6 cellular contexts compared by ENCODE assay signal in genomic region chr2:74420443-74421103, GRCh38. TPM values are rescaled to one million over a fixed set of nuclear protein-coding genes. Genes with fewer than 3 reads are reported as not detected.
DNase-seq lines count a peak whose midpoint lies in the region; ATAC-seq and TF ChIP-seq lines count a peak whose summit lies in the region.
"Not testable (repeated sequence)": the region's sequence is repeated elsewhere in the genome, so short reads cannot be mapped to it uniquely, and the experiment has no call there.

No MANE protein-coding gene starts in this region.

- peaks cover 15% of the 10 kb centered on the region for H3K36me3 Mint-ChIP-seq in activated naive CD8-positive, alpha-beta T cell treated with anti-CD3 and anti-CD28 coated beads, Interleukin-2, amount 50 U/mL, for 24 hours (ENCODE audit: low read depth)
- H3K36me3 Mint-ChIP-seq in neural crest cell (ENCODE audit: low read depth); type B pancreatic cell: not testable (repeated sequence)

- DNase-seq in Panc1 (ENCODE audit: low read depth, low spot score); activated naive CD8-positive, alpha-beta T cell treated with anti-CD3 and anti-CD28 coated beads, Interleukin-2, amount 50 U/mL, for 24 hours; fibroblast of villous mesenchyme (ENCODE audit: low read depth); neural crest cell (ENCODE audit: low read depth, low spot score); type B pancreatic cell (ENCODE audit: extremely low spot score, unreplicated experiment): not testable (repeated sequence)

- CTCF ChIA-PET in Panc1 (lab: Charles Lee) = interaction anchor here (0.7 kb wide), 1 partner anchor 111 kb away, joined by 6 read pairs; no protein-coding TSS in a partner anchor

- intact Hi-C loops in Panc1 (cut with micrococcal nuclease; ENCODE audit: unreplicated experiment) = not testable (repeated sequence)

- not testable (repeated sequence) for H3K4me1 ChIP-seq in Panc1 (ENCODE audit: control insufficient read depth, insufficient read depth, low read length)

- H3K27me3 Mint-ChIP-seq in activated naive CD8-positive, alpha-beta T cell treated with anti-CD3 and anti-CD28 coated beads, Interleukin-2, amount 50 U/mL, for 24 hours; neural crest cell (ENCODE audit: low read depth); type B pancreatic cell: not testable (repeated sequence)

- H3K9me3 ChIP-seq in Panc1 (ENCODE audit: control insufficient read depth, insufficient read depth, low read depth, low read length) = not testable (repeated sequence)

- ATAC-seq in Panc1; activated naive CD8-positive, alpha-beta T cell treated with anti-CD3 and anti-CD28 coated beads, Interleukin-2, amount 50 U/mL, for 24 hours: not testable (repeated sequence)

- POLR2A ChIA-PET in Panc1 (lab: Charles Lee) = interaction anchor here (0.6 to 1.5 kb wide), 5 partner anchors 13 to 251 kb away, joined by 3 to 8 read pairs (median 7); partner anchors contain the start of gene DCTN1

- H3K27ac Mint-ChIP-seq in activated naive CD8-positive, alpha-beta T cell treated with anti-CD3 and anti-CD28 coated beads, Interleukin-2, amount 50 U/mL, for 24 hours = peak overlapping the region; percentile 93
- not testable (repeated sequence) for H3K27ac Mint-ChIP-seq in neural crest cell (ENCODE audit: unreplicated experiment)
- peak overlapping the region; percentile 52 for H3K27ac Mint-ChIP-seq in type B pancreatic cell

- BruUV-seq in Panc1 (replicated peaks; lab: Mats Ljungman, UMichigan) = not testable (repeated sequence)

- peak overlapping the region; percentile 96 for H3K4me3 Mint-ChIP-seq in activated naive CD8-positive, alpha-beta T cell treated with anti-CD3 and anti-CD28 coated beads, Interleukin-2, amount 50 U/mL, for 24 hours
- H3K4me3 Mint-ChIP-seq in neural crest cell = peak overlapping the region; percentile 97
- H3K4me3 Mint-ChIP-seq in type B pancreatic cell = peak overlapping the region; percentile 96

- H3K4me1 Mint-ChIP-seq in activated naive CD8-positive, alpha-beta T cell treated with anti-CD3 and anti-CD28 coated beads, Interleukin-2, amount 50 U/mL, for 24 hours = peaks cover 42% of the 10 kb centered on the region
- H3K4me1 Mint-ChIP-seq in neural crest cell (peaks cover 23% of the 10 kb centered on the region), type B pancreatic cell (ENCODE audit: unreplicated experiment) (peaks cover 13% of the 10 kb centered on the region)

- H3K27ac ChIP-seq in Panc1 (ENCODE audit: low read length) = peak overlapping the region; percentile 86

- in situ Hi-C loops in Panc1 (cut with HindIII; ENCODE audit: low pct_unique_long_range_greater_than_20kb, low sequenced_read_pairs) = not testable (repeated sequence)

- H3K4me3 ChIP-seq in GM12875 (ENCODE audit: low read depth, low read length) (peak overlapping the region; percentile 93), Panc1 (ENCODE audit: low read depth in 2 of 2, low read length in 2 of 2) (peak overlapping the region; percentile 84 to 89), fibroblast of villous mesenchyme (ENCODE audit: low read depth, low read length) (peak overlapping the region; percentile 78)

- H3K36me3 ChIP-seq in Panc1 (ENCODE audit: control insufficient read depth, insufficient read depth, low read length) = not testable (repeated sequence)

- TF ChIP-seq CTCF in GM12875 (IDR thresholded peaks at IDR 0.05; ENCODE audit: borderline replicate concordance, insufficient read depth, low read depth, low read length); Panc1 (IDR thresholded peaks at IDR 0.05); fibroblast of villous mesenchyme (IDR thresholded peaks at IDR 0.05; ENCODE audit: insufficient read depth, low read depth, low read length); neural crest cell (conservative IDR thresholded peaks at IDR 0.05); type B pancreatic cell (conservative IDR thresholded peaks at IDR 0.05): not testable (repeated sequence)

- not testable (repeated sequence) for H3K27me3 ChIP-seq in Panc1 (ENCODE audit: control insufficient read depth, insufficient read depth, low read length)

- not testable (repeated sequence) for H3K9me3 Mint-ChIP-seq in activated naive CD8-positive, alpha-beta T cell treated with anti-CD3 and anti-CD28 coated beads, Interleukin-2, amount 50 U/mL, for 24 hours; neural crest cell; type B pancreatic cell

RNA-seq across cellular contexts. Expression of gene C2orf81, which starts 0.8 kb away (rescaled TPM):
- 3.9 TPM for total RNA-seq in Panc1 (2021; ENCODE audit: unreplicated experiment)
- 5.6 TPM for polyA plus RNA-seq in Panc1 (2012; ENCODE audit: insufficient read length)
- total RNA-seq in fibroblast of villous mesenchyme = 0.86 and 1.3 TPM in 2 replicates
- total RNA-seq in neural crest cell = 7.3 and 7.9 TPM in 2 replicates
- 2.9 and 10.4 TPM in 2 replicates for total RNA-seq in type B pancreatic cell (ENCODE audit: low replicate concordance)

RNA-seq across cellular contexts. Expression of gene WDR54, which starts 1.0 kb away (rescaled TPM):
- 27.7 TPM for total RNA-seq in Panc1 (2021; ENCODE audit: unreplicated experiment)
- polyA plus RNA-seq in Panc1 (2012; ENCODE audit: insufficient read length) = 46.7 TPM
- 28.9 and 43.8 TPM in 2 replicates for total RNA-seq in fibroblast of villous mesenchyme
- total RNA-seq in neural crest cell = 56.9 and 57.8 TPM in 2 replicates
- 10.0 and 41.7 TPM in 2 replicates for total RNA-seq in type B pancreatic cell (ENCODE audit: low replicate concordance)

RNA-seq across cellular contexts. Expression of gene RTKN, which starts 21.2 kb away (rescaled TPM):
- 83.1 TPM for total RNA-seq in Panc1 (2021; ENCODE audit: unreplicated experiment)
- 79.8 TPM for polyA plus RNA-seq in Panc1 (2012; ENCODE audit: insufficient read length)
- total RNA-seq in fibroblast of villous mesenchyme = 17.4 and 18.1 TPM in 2 replicates
- 61.2 and 62.0 TPM in 2 replicates for total RNA-seq in neural crest cell
- total RNA-seq in type B pancreatic cell (ENCODE audit: low replicate concordance) = 72.1 and 88.3 TPM in 2 replicates

RNA-seq across cellular contexts. Expression of gene INO80B, which starts 34.3 kb away (rescaled TPM):
- total RNA-seq in Panc1 (2021; ENCODE audit: unreplicated experiment) = 26.5 TPM
- polyA plus RNA-seq in Panc1 (2012; ENCODE audit: insufficient read length) = 35.0 TPM
- total RNA-seq in fibroblast of villous mesenchyme = 10.0 and 11.7 TPM in 2 replicates
- 31.3 and 33.1 TPM in 2 replicates for total RNA-seq in neural crest cell
- total RNA-seq in type B pancreatic cell (ENCODE audit: low replicate concordance) = 30.2 and 40.5 TPM in 2 replicates

RNA-seq across cellular contexts. Expression of gene WBP1, which starts 37.7 kb away (rescaled TPM):
- total RNA-seq in Panc1 (2021; ENCODE audit: unreplicated experiment) (67.6 TPM), fibroblast of villous mesenchyme (45.4 and 50.5 TPM in 2 replicates), neural crest cell (86.7 and 89.7 TPM in 2 replicates), type B pancreatic cell (ENCODE audit: low replicate concordance) (76.7 and 121 TPM in 2 replicates)
- polyA plus RNA-seq in Panc1 (2012; ENCODE audit: insufficient read length) = 149 TPM
